Comparison of ENCODE assay signal across 8 cellular contexts in genomic region chr17:50863221-50863843, GRCh38. TPM values are rescaled to one million over a fixed set of nuclear protein-coding genes. Genes with fewer than 3 reads are reported as not detected.
A peak's percentile ranks its signal among the peaks of the same experiment; 100 is the strongest.
DNase-seq lines count a peak whose midpoint lies in the region; FAIRE-seq lines count a peak whose summit lies in the region.

No MANE protein-coding gene starts in this region.

- no peaks in the 10 kb centered on the region for H3K9me3 ChIP-seq in small intestine (ENCODE audit: control insufficient read depth, low read depth)

- 17 to 57% (median 34%) methylated on average over 11 of the region's 11 CpGs for WGBS in small intestine, 3 donors

- H3K4me1 ChIP-seq in small intestine (ENCODE audit: control insufficient read depth in 2 of 2, insufficient read depth in 1 of 2, low read depth in 1 of 2, low read length in 1 of 2), result no peaks in the 10 kb centered on the region

- H3K27ac ChIP-seq in small intestine (ENCODE audit: low read depth in 1 of 2, low read length in 1 of 2), result peak overlapping the region; percentile 48 to 57

- FAIRE-seq in small intestine (lab: Jason Lieb, UNC), result no peak

- H3K4me3 ChIP-seq in small intestine (ENCODE audit: low read depth in 1 of 2, low read length in 2 of 2), result peak overlapping the region in 1 of 2 donors; percentile 58

- no peaks in the 10 kb centered on the region for H3K27me3 ChIP-seq in small intestine (ENCODE audit: control insufficient read depth in 2 of 2, insufficient read depth in 2 of 2, low read length in 2 of 2)

- DNase-seq in NCI-H2081 (lab: John Stamatoyannopoulos, UW), result peak; percentile 19 to 42
- DNase-seq in NCI-H2081 treated with DMSO at 0.1 percent for 48 hours (lab: John Stamatoyannopoulos, UW), result no peak
- peak; percentile 43 for DNase-seq in NAMALWA (ENCODE audit: low spot score)
- DNase-seq in amniotic epithelial cell (ENCODE audit: low read depth), result peak; percentile 47
- DNase-seq in iPS-NIHi11 (ENCODE audit: low spot score), result peak; percentile 39
- DNase-seq in small intestine, result peak; percentile 63
- no peak for DNase-seq in SIG-M5 treated with dmso at 0.1 percent for 504 hours (lab: John Stamatoyannopoulos, UW; ENCODE audit: unreplicated experiment)
- DNase-seq in NCI-H1694 (lab: John Stamatoyannopoulos, UW), result no peak

- H3K36me3 ChIP-seq in small intestine (ENCODE audit: control insufficient read depth in 2 of 2, insufficient read depth in 2 of 2, low read length in 2 of 2), result peaks cover 0 to 8% of the 10 kb centered on the region in 2 donors

RNA-seq across cellular contexts. Expression of gene TOB1, which starts 2.8 kb away (rescaled TPM):
- polyA plus RNA-seq in small intestine, result 10 to 100 TPM; 24.6 to 42.0 (median 34.4) TPM

RNA-seq across cellular contexts. Expression of gene WFIKKN2, which starts 27.9 kb away (rescaled TPM):
- polyA plus RNA-seq in small intestine, result under 1 TPM in 1 of 3 donors, not detected in 2; 0.10 TPM

Comparison
In these comparisons a context has a peak if more than half of its experiments do, and no peak if none do; other contexts are left out.
1. DNase-seq: peak in NCI-H2081 (2 of 2), NAMALWA (single experiment), amniotic epithelial cell (single experiment), iPS-NIHi11 (single experiment) and small intestine (single experiment); none in NCI-H2081 treated with DMSO at 0.1 percent for 48 hours (single experiment), SIG-M5 treated with dmso at 0.1 percent for 504 hours (single experiment) and NCI-H1694 (single experiment).